Comparison of ENCODE assay signal across 16 cellular contexts in the genomic region with DNA sequence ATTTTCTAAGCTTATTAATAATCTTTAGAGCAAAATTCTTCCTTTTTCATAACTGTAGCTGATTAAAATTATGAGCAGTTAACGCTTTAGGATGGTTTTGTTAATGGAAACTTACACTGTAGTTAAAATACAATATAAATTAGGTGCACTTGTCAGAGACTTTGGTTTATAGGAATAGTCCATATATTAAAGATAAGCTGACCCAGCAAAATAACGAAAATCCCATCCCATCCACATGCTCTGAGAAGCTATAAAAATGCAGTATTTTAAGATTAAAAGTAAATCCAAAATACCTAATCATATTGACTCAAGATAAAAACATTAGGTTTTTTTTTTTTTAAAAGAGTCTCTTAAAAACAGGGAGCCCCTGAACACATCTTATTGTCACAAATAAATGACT. TPM values are rescaled to one million over a fixed set of nuclear protein-coding genes. Genes with fewer than 3 reads are reported as not detected.
DNase-seq lines count a peak whose midpoint lies in the region; ATAC-seq, FAIRE-seq and TF ChIP-seq lines count a peak whose summit lies in the region.
"Had no signal": no experiment of that assay in that cellular context is flagged by ENCODE, and none has a peak within 500 bp of the region (broad histone marks: within the 10 kb centered on the region; RNA-seq: fewer than 3 reads in every experiment).

No MANE protein-coding gene starts in this region.

- DNase-seq in HepG2 (ENCODE audit: low spot score) (no peak), right lobe of liver (no peak), K562 (ENCODE audit: extremely low read depth in 1 of 4, low spot score in 3 of 4) (no peak), CD1c-positive myeloid dendritic cell (ENCODE audit: extremely low spot score) (no peak), T-helper 2 cell (no peak)
- DNase-seq: Calu3; CD8-positive, alpha-beta T cell; DMS79 treated with DMSO at 0.1 percent for 48 hours; HCEC 1CT had no signal

- H3K9ac ChIP-seq in HepG2 (ENCODE audit: insufficient read depth, low read depth, low read length) (no peak overlapping the region), K562 (ENCODE audit: insufficient read depth in 1 of 2, low read depth in 2 of 2, low read length in 2 of 2) (no peak overlapping the region)
- H3K9ac ChIP-seq: BLaER1, KMS-11 had no signal

- TF ChIP-seq CTCF in HepG2 (CRISPR knock-in tag; IDR thresholded peaks at IDR 0.05) (no peak), right lobe of liver (IDR thresholded peaks at IDR 0.05) (no peak), K562 (IDR thresholded peaks at IDR 0.05 in 2 of 3, conservative IDR thresholded peaks at IDR 0.05 in 1 of 3; ENCODE audit: insufficient read depth in 2 of 3, low read depth in 1 of 3, low read length in 3 of 3) (no peak)

- CTCF ChIA-PET in HepG2 (lab: Yijun Ruan, JAX; ENCODE audit: low intra/inter-chr PET ratio, low total read pairs), result no interaction called here
- CTCF ChIA-PET in K562 (lab: Yijun Ruan, JAX; ENCODE audit: low intra/inter-chr PET ratio), result no interaction called here

- in situ Hi-C loops in HepG2 (cut with HindIII; ENCODE audit: extremely low pct_ligation_motif_present, low pct_unique_long_range_greater_than_20kb), result loop anchor here (25.0 kb wide), 1 partner anchor 93 kb away; no protein-coding TSS in a partner anchor
- in situ Hi-C loops in K562 (cut with MboI), result no loop called here

- no peak overlapping the region for H2AFZ ChIP-seq in HepG2 (ENCODE audit: low read length)
- H2AFZ ChIP-seq in K562 (ENCODE audit: low read depth, low read length), result no peak overlapping the region

- intact Hi-C loops in HepG2 (cut with micrococcal nuclease; ENCODE audit: unreplicated experiment) (no loop called here), right lobe of liver (cut with DNase I) (no loop called here), K562 (cut with micrococcal nuclease) (no loop called here)

- H3K9me3 ChIP-seq in HepG2 (ENCODE audit: low read length) (no peaks in the 10 kb centered on the region), right lobe of liver (no peaks in the 10 kb centered on the region), K562 (replicated peaks; ENCODE audit: control insufficient read depth, insufficient read depth, low read depth, low read length) (no peaks in the 10 kb centered on the region)
- H3K9me3 ChIP-seq: BLaER1 had no signal

- 94% methylated on average over 2 of the region's 2 CpGs for WGBS in HepG2 (ENCODE audit: low lambda C conversion rate)
- 89% methylated on average over 2 of the region's 2 CpGs for WGBS in right lobe of liver (ENCODE audit: insufficient coverage, low coverage, low lambda C conversion rate, missing lambda C conversion rate)
- 70% methylated on average over 2 of the region's 2 CpGs for WGBS in K562 (ENCODE audit: insufficient coverage, low coverage, missing lambda C conversion rate)

- no peak for ATAC-seq in HepG2
- ATAC-seq in right lobe of liver, result no peak
- ATAC-seq in K562, result no peak
- ATAC-seq in GM19395 (IDR thresholded peaks at IDR 0.05; ENCODE audit: unreplicated experiment), result no peak
- ATAC-seq: CD8-positive, alpha-beta T cell; GM12878 had no signal

- no peaks in the 10 kb centered on the region for H3K79me2 ChIP-seq in HepG2 (ENCODE audit: insufficient read depth, low read length)
- H3K79me2 ChIP-seq in K562 (ENCODE audit: control insufficient read depth, insufficient read depth, low read length), result no peaks in the 10 kb centered on the region

- H3K27ac ChIP-seq in HepG2 (ENCODE audit: extremely low read length, insufficient read depth, low read length) (no peak overlapping the region), right lobe of liver (no peak overlapping the region), K562 (ENCODE audit: extremely low read depth, low read depth, low read length) (no peak overlapping the region)
- H3K27ac ChIP-seq: 22Rv1, BLaER1, KMS-11 had no signal

- POLR2A ChIA-PET in HepG2 (lab: Yijun Ruan, JAX), result interaction anchor here (0.6 to 1.6 kb wide), 2 partner anchors 38 to 63 kb away, joined by 3 to 4 read pairs; partner anchors contain the start of gene CEP95
- POLR2A ChIA-PET in K562 (lab: Yijun Ruan, JAX), result interaction anchor here (1.0 to 1.8 kb wide), 4 partner anchors 11 to 38 kb away, joined by 3 to 7 read pairs (median 4); partner anchors contain the start of genes CEP95 and DDX5

- H3K36me3 ChIP-seq in HepG2 (replicated peaks in 1 of 2; ENCODE audit: control insufficient read depth in 1 of 2, insufficient read depth in 2 of 2, low read length in 2 of 2), result peaks cover 4 to 18% of the 10 kb centered on the region in 2 experiments; a peak in 3 of 5 replicates
- H3K36me3 ChIP-seq in right lobe of liver, result peaks cover 0 to 10% (median 3%) of the 10 kb centered on the region in 4 donors
- peaks cover 38% of the 10 kb centered on the region for H3K36me3 ChIP-seq in K562 (ENCODE audit: control insufficient read depth, insufficient read depth, low read length)

- H3K4me1 ChIP-seq in HepG2 (ENCODE audit: insufficient read depth, low read length), result peaks cover 4% of the 10 kb centered on the region; the same call in 1 of the 2 replicates
- no peaks in the 10 kb centered on the region for H3K4me1 ChIP-seq in right lobe of liver
- H3K4me1 ChIP-seq in K562 (replicated peaks in 1 of 2; ENCODE audit: control insufficient read depth in 2 of 2, insufficient read depth in 2 of 2, low read length in 2 of 2), result peaks cover 6 to 8% of the 10 kb centered on the region in 2 experiments; a peak in 4 of 5 replicates
- H3K4me1 ChIP-seq: BLaER1 had no signal

- H3K27me3 ChIP-seq in HepG2 (ENCODE audit: control insufficient read depth in 1 of 2, insufficient read depth in 2 of 2, low read length in 2 of 2), result no peaks in the 10 kb centered on the region
- no peaks in the 10 kb centered on the region for H3K27me3 ChIP-seq in right lobe of liver
- H3K27me3 ChIP-seq in K562 (ENCODE audit: control insufficient read depth in 2 of 2, insufficient read depth in 2 of 2, low read length in 2 of 2), result no peaks in the 10 kb centered on the region
- H3K27me3 ChIP-seq: BLaER1 had no signal

- no peak for TF ChIP-seq RAD21 in HepG2 (CRISPR knock-in tag; IDR thresholded peaks at IDR 0.05)
- TF ChIP-seq RAD21 in K562 (CRISPR knock-in tag; conservative IDR thresholded peaks at IDR 0.05 in 1 of 2, IDR thresholded peaks at IDR 0.05 in 1 of 2), result no peak

- H3K4me3 ChIP-seq in HepG2 (replicated peaks in 1 of 3; ENCODE audit: insufficient read depth in 1 of 3, low read depth in 2 of 3, low read length in 3 of 3) (no peak overlapping the region), right lobe of liver (no peak overlapping the region), K562 (no peak overlapping the region)
- H3K4me3 ChIP-seq: BLaER1, GM12878 had no signal

- FAIRE-seq in HepG2 (lab: Jason Lieb, UNC) (no peak), K562 (lab: Jason Lieb, UNC) (no peak)
- FAIRE-seq: GM12878, H54, HTR-8/SVneo had no signal

- TF ChIP-seq EP300 in HepG2 (IDR thresholded peaks at IDR 0.05; ENCODE audit: low read depth in 2 of 2, low read length in 2 of 2), result no peak
- no peak for TF ChIP-seq EP300 in HepG2 (CRISPR knock-in tag; IDR thresholded peaks at IDR 0.05; ENCODE audit: borderline replicate concordance)
- no peak for TF ChIP-seq EP300 in K562 (IDR thresholded peaks at IDR 0.05; ENCODE audit: low read length)

- H3K4me2 ChIP-seq in HepG2 (ENCODE audit: low read depth, low read length) (no peak overlapping the region), K562 (ENCODE audit: insufficient read depth, low read length) (no peak overlapping the region)
- H3K4me2 ChIP-seq: BLaER1, KMS-11 had no signal

- TF ChIP-seq POLR2A in HepG2 (IDR thresholded peaks at IDR 0.05; ENCODE audit: insufficient read depth in 1 of 2, low read depth in 2 of 2, low read length in 2 of 2), result no peak
- no peak for TF ChIP-seq POLR2A in right lobe of liver (IDR thresholded peaks at IDR 0.05)
- TF ChIP-seq POLR2A in K562 (conservative IDR thresholded peaks at IDR 0.05), result no peak

- no TSS peak for BruUV-seq in HepG2 (replicated peaks; lab: Mats Ljungman, UMichigan)
- no TSS peak for BruUV-seq in K562 (replicated peaks; lab: Mats Ljungman, UMichigan)

- H3K9me1 ChIP-seq in K562 (ENCODE audit: control insufficient read depth, insufficient read depth, low read length), result no peaks in the 10 kb centered on the region

- H4K20me1 ChIP-seq in HepG2 (ENCODE audit: insufficient read depth, low read length) (no peaks in the 10 kb centered on the region; the same call in 1 of the 2 replicates), K562 (replicated peaks; ENCODE audit: control insufficient read depth, insufficient read depth, low read length) (no peaks in the 10 kb centered on the region)

RNA-seq across cellular contexts. Expression of gene CEP95, which starts 38.0 kb away (rescaled TPM):
- 31.9 and 68.8 TPM in 2 replicates for total RNA-seq in HepG2 (2016; rRNA removed; fragmentation: Illumina TruSeq; extraction: Trizol)
- 28.2 and 32.1 TPM in 2 replicates for total RNA-seq in HepG2 (2016; cell fraction: cytosol; rRNA removed; fragmentation: Illumina TruSeq; extraction: Trizol; ENCODE audit: low read depth)
- 34.8 and 63.6 TPM in 2 replicates for total RNA-seq in HepG2 (2016; cell fraction: insoluble cytoplasmic fraction; rRNA removed; fragmentation: Illumina TruSeq; extraction: Trizol)
- 29.6 and 34.9 TPM in 2 replicates for total RNA-seq in HepG2 (2016; cell fraction: membrane; rRNA removed; fragmentation: Illumina TruSeq; extraction: Trizol)
- total RNA-seq in HepG2 (2016; cell fraction: nucleus; rRNA removed; fragmentation: Illumina TruSeq; extraction: Trizol), result 128 and 149 TPM in 2 replicates
- 58.6 and 65.9 TPM in 2 replicates for polyA plus RNA-seq in HepG2 (2011; rRNA removed)
- polyA plus RNA-seq in HepG2 (2011; cell fraction: cytosol; rRNA removed), result 11.6 and 14.3 TPM in 2 replicates
- polyA plus RNA-seq in HepG2 (2011; cell fraction: nucleus; rRNA removed), result 128 and 136 TPM in 2 replicates
- polyA plus RNA-seq in HepG2 (2012), result 42.4 and 43.9 TPM in 2 replicates
- 9.9 and 10.0 TPM in 2 replicates for polyA plus RNA-seq in HepG2 (2016; cell fraction: cytosol; fragmentation: Illumina TruSeq; extraction: Trizol; ENCODE audit: low read depth)
- polyA plus RNA-seq in HepG2 (2016; cell fraction: insoluble cytoplasmic fraction; fragmentation: Illumina TruSeq; extraction: Trizol; ENCODE audit: low read depth), result 31.3 and 31.7 TPM in 2 replicates
- 16.6 and 17.0 TPM in 2 replicates for polyA plus RNA-seq in HepG2 (2016; cell fraction: membrane; fragmentation: Illumina TruSeq; extraction: Trizol; ENCODE audit: low read depth)
- 274 and 290 TPM in 2 replicates for polyA plus RNA-seq in HepG2 (2016; cell fraction: nucleus; fragmentation: Illumina TruSeq; extraction: Trizol; ENCODE audit: insufficient read depth, low read depth)
- 37.3 and 40.5 TPM in 2 replicates for polyA minus RNA-seq in HepG2 (2011; rRNA and poly(A)+ RNA removed; ENCODE audit: low replicate concordance)
- polyA minus RNA-seq in HepG2 (2011; cell fraction: cytosol; rRNA and poly(A)+ RNA removed), result 13.0 and 13.9 TPM in 2 replicates
- 201 and 240 TPM in 2 replicates for polyA minus RNA-seq in HepG2 (2011; cell fraction: nucleus; rRNA and poly(A)+ RNA removed)
- 10 to 100 TPM; 11.0 to 27.6 (median 14.0) TPM for total RNA-seq in right lobe of liver
- total RNA-seq in K562 (2011; cell fraction: chromatin; rRNA removed; ENCODE audit: low replicate concordance), result 138 and 394 TPM in 2 replicates
- total RNA-seq in K562 (2011; cell fraction: nucleolus; rRNA removed), result 72.7 and 85.0 TPM in 2 replicates
- 132 and 153 TPM in 2 replicates for total RNA-seq in K562 (2011; cell fraction: nucleoplasm; rRNA removed)
- total RNA-seq in K562 (2014; rRNA removed), result 51.3 and 53.5 TPM in 2 replicates
- total RNA-seq in K562 (2014; rRNA removed; fragmentation: Illumina TruSeq; extraction: Trizol), result 71.8 and 80.0 TPM in 2 replicates
- 50.0 and 57.1 TPM in 2 replicates for total RNA-seq in K562 (2015; rRNA removed; fragmentation: Illumina TruSeq; extraction: Trizol)
- 48.0 and 48.3 TPM in 2 replicates for total RNA-seq in K562 (2021)
- polyA plus RNA-seq in K562 (2011; rRNA removed), result 80.7 and 83.4 TPM in 2 replicates
- 9.7 and 20.4 TPM in 2 replicates for polyA plus RNA-seq in K562 (2011; cell fraction: cytosol; rRNA removed)
- 149 and 214 TPM in 2 replicates for polyA plus RNA-seq in K562 (2011; cell fraction: nucleus; rRNA removed)
- 34.4 and 59.0 TPM in 2 replicates for polyA plus RNA-seq in K562 (2012)
- 54.4 and 56.9 TPM in 2 replicates for polyA plus RNA-seq in K562 (2014; fragmentation: Illumina TruSeq; extraction: Trizol)
- 10 to 100 TPM; 26.7 to 40.0 TPM for polyA plus RNA-seq in K562 (2014; fragmentation: Nextera tagmentation; extraction: Ambion mirVana)
- 61.0 and 75.0 TPM in 2 replicates for polyA plus RNA-seq in K562 (2014; rRNA removed)
- 62.6 and 76.6 TPM in 2 replicates for polyA minus RNA-seq in K562 (2011; rRNA and poly(A)+ RNA removed)
- polyA minus RNA-seq in K562 (2011; cell fraction: cytosol; rRNA and poly(A)+ RNA removed), result 27.3 and 27.7 TPM in 2 replicates
- polyA minus RNA-seq in K562 (2011; cell fraction: nucleus; rRNA and poly(A)+ RNA removed), result 61.9 and 125 TPM in 2 replicates

RNA-seq across cellular contexts. Expression of gene DDX5, which starts 38.7 kb away (rescaled TPM):
- total RNA-seq in HepG2 (2016; rRNA removed; fragmentation: Illumina TruSeq; extraction: Trizol) (503 and 539 TPM in 2 replicates), right lobe of liver (100 to 1,000 TPM; 218 to 431 (median 344) TPM), K562 (2014; rRNA removed) (239 and 306 TPM in 2 replicates), K562 (2014; rRNA removed; fragmentation: Illumina TruSeq; extraction: Trizol) (411 and 440 TPM in 2 replicates), K562 (2015; rRNA removed; fragmentation: Illumina TruSeq; extraction: Trizol) (386 and 426 TPM in 2 replicates), K562 (2021) (616 and 622 TPM in 2 replicates)
- 84.1 and 89.7 TPM in 2 replicates for total RNA-seq in HepG2 (2016; cell fraction: cytosol; rRNA removed; fragmentation: Illumina TruSeq; extraction: Trizol; ENCODE audit: low read depth)
- total RNA-seq in HepG2 (2016; cell fraction: insoluble cytoplasmic fraction; rRNA removed; fragmentation: Illumina TruSeq; extraction: Trizol), result 489 and 528 TPM in 2 replicates
- total RNA-seq in HepG2 (2016; cell fraction: membrane; rRNA removed; fragmentation: Illumina TruSeq; extraction: Trizol), result 116 and 157 TPM in 2 replicates
- 878 and 919 TPM in 2 replicates for total RNA-seq in HepG2 (2016; cell fraction: nucleus; rRNA removed; fragmentation: Illumina TruSeq; extraction: Trizol)
- polyA plus RNA-seq in HepG2 (2011; rRNA removed) (622 and 684 TPM in 2 replicates), K562 (2011; rRNA removed) (721 and 729 TPM in 2 replicates), K562 (2014; fragmentation: Illumina TruSeq; extraction: Trizol) (579 and 604 TPM in 2 replicates), K562 (2014; fragmentation: Nextera tagmentation; extraction: Ambion mirVana) (1,000 to 10,000 TPM in 1 of 2 experiments, 100 to 1,000 TPM in 1; 487 to 1,639 TPM), K562 (2014; rRNA removed) (1,331 and 1,452 TPM in 2 replicates)
- polyA plus RNA-seq in HepG2 (2011; cell fraction: cytosol; rRNA removed), result 569 and 613 TPM in 2 replicates
- polyA plus RNA-seq in HepG2 (2011; cell fraction: nucleus; rRNA removed), result 1,237 and 1,431 TPM in 2 replicates
- polyA plus RNA-seq in HepG2 (2012), result 388 and 421 TPM in 2 replicates
- 39.4 and 49.0 TPM in 2 replicates for polyA plus RNA-seq in HepG2 (2016; cell fraction: cytosol; fragmentation: Illumina TruSeq; extraction: Trizol; ENCODE audit: low read depth)
- polyA plus RNA-seq in HepG2 (2016; cell fraction: insoluble cytoplasmic fraction; fragmentation: Illumina TruSeq; extraction: Trizol; ENCODE audit: low read depth), result 620 and 627 TPM in 2 replicates
- polyA plus RNA-seq in HepG2 (2016; cell fraction: membrane; fragmentation: Illumina TruSeq; extraction: Trizol; ENCODE audit: low read depth), result 60.1 and 80.5 TPM in 2 replicates
- 1,021 and 1,036 TPM in 2 replicates for polyA plus RNA-seq in HepG2 (2016; cell fraction: nucleus; fragmentation: Illumina TruSeq; extraction: Trizol; ENCODE audit: insufficient read depth, low read depth)
- 1,158 and 1,526 TPM in 2 replicates for polyA minus RNA-seq in HepG2 (2011; rRNA and poly(A)+ RNA removed; ENCODE audit: low replicate concordance)
- polyA minus RNA-seq in HepG2 (2011; cell fraction: cytosol; rRNA and poly(A)+ RNA removed), result 501 and 518 TPM in 2 replicates
- 2,012 and 2,066 TPM in 2 replicates for polyA minus RNA-seq in HepG2 (2011; cell fraction: nucleus; rRNA and poly(A)+ RNA removed)
- total RNA-seq in K562 (2011; cell fraction: chromatin; rRNA removed; ENCODE audit: low replicate concordance), result 1,248 and 2,950 TPM in 2 replicates
- 714 and 743 TPM in 2 replicates for total RNA-seq in K562 (2011; cell fraction: nucleolus; rRNA removed)
- 971 and 1,084 TPM in 2 replicates for total RNA-seq in K562 (2011; cell fraction: nucleoplasm; rRNA removed)
- 392 and 499 TPM in 2 replicates for polyA plus RNA-seq in K562 (2011; cell fraction: cytosol; rRNA removed)
- polyA plus RNA-seq in K562 (2011; cell fraction: nucleus; rRNA removed), result 2,138 and 2,865 TPM in 2 replicates
- 332 and 354 TPM in 2 replicates for polyA plus RNA-seq in K562 (2012)
- polyA minus RNA-seq in K562 (2011; rRNA and poly(A)+ RNA removed), result 481 and 488 TPM in 2 replicates
- 167 and 272 TPM in 2 replicates for polyA minus RNA-seq in K562 (2011; cell fraction: cytosol; rRNA and poly(A)+ RNA removed)
- polyA minus RNA-seq in K562 (2011; cell fraction: nucleus; rRNA and poly(A)+ RNA removed), result 1,052 and 1,975 TPM in 2 replicates

RNA-seq across cellular contexts. Expression of gene POLG2, which starts 47.9 kb away (rescaled TPM):
- total RNA-seq in HepG2 (2016; rRNA removed; fragmentation: Illumina TruSeq; extraction: Trizol), result 16.2 and 25.5 TPM in 2 replicates
- total RNA-seq in HepG2 (2016; cell fraction: cytosol; rRNA removed; fragmentation: Illumina TruSeq; extraction: Trizol; ENCODE audit: low read depth), result 6.2 and 6.5 TPM in 2 replicates
- total RNA-seq in HepG2 (2016; cell fraction: insoluble cytoplasmic fraction; rRNA removed; fragmentation: Illumina TruSeq; extraction: Trizol), result 17.1 and 25.1 TPM in 2 replicates
- 4.8 and 7.5 TPM in 2 replicates for total RNA-seq in HepG2 (2016; cell fraction: membrane; rRNA removed; fragmentation: Illumina TruSeq; extraction: Trizol)
- total RNA-seq in HepG2 (2016; cell fraction: nucleus; rRNA removed; fragmentation: Illumina TruSeq; extraction: Trizol), result 40.2 and 43.9 TPM in 2 replicates
- polyA plus RNA-seq in HepG2 (2011; rRNA removed), result 19.6 and 21.1 TPM in 2 replicates
- 7.1 and 7.7 TPM in 2 replicates for polyA plus RNA-seq in HepG2 (2011; cell fraction: cytosol; rRNA removed)
- 33.9 and 48.5 TPM in 2 replicates for polyA plus RNA-seq in HepG2 (2011; cell fraction: nucleus; rRNA removed)
- polyA plus RNA-seq in HepG2 (2012), result 20.6 and 26.0 TPM in 2 replicates
- polyA plus RNA-seq in HepG2 (2016; cell fraction: cytosol; fragmentation: Illumina TruSeq; extraction: Trizol; ENCODE audit: low read depth), result 1.7 and 1.9 TPM in 2 replicates
- 15.7 and 18.4 TPM in 2 replicates for polyA plus RNA-seq in HepG2 (2016; cell fraction: insoluble cytoplasmic fraction; fragmentation: Illumina TruSeq; extraction: Trizol; ENCODE audit: low read depth)
- polyA plus RNA-seq in HepG2 (2016; cell fraction: membrane; fragmentation: Illumina TruSeq; extraction: Trizol; ENCODE audit: low read depth), result 2.1 and 3.4 TPM in 2 replicates
- polyA plus RNA-seq in HepG2 (2016; cell fraction: nucleus; fragmentation: Illumina TruSeq; extraction: Trizol; ENCODE audit: insufficient read depth, low read depth), result 81.7 and 89.2 TPM in 2 replicates
- polyA minus RNA-seq in HepG2 (2011; rRNA and poly(A)+ RNA removed; ENCODE audit: low replicate concordance), result 8.5 and 12.3 TPM in 2 replicates
- polyA minus RNA-seq in HepG2 (2011; cell fraction: cytosol; rRNA and poly(A)+ RNA removed), result 3.9 and 5.4 TPM in 2 replicates
- 61.8 and 78.0 TPM in 2 replicates for polyA minus RNA-seq in HepG2 (2011; cell fraction: nucleus; rRNA and poly(A)+ RNA removed)
- total RNA-seq in right lobe of liver, result 1 to 10 TPM; 2.9 to 9.2 (median 5.5) TPM
- total RNA-seq in K562 (2011; cell fraction: chromatin; rRNA removed; ENCODE audit: low replicate concordance), result 92.4 and 167 TPM in 2 replicates
- 66.1 and 68.5 TPM in 2 replicates for total RNA-seq in K562 (2011; cell fraction: nucleolus; rRNA removed)
- 74.9 and 93.0 TPM in 2 replicates for total RNA-seq in K562 (2011; cell fraction: nucleoplasm; rRNA removed)
- 26.6 and 28.8 TPM in 2 replicates for total RNA-seq in K562 (2014; rRNA removed)
- 34.9 and 37.9 TPM in 2 replicates for total RNA-seq in K562 (2014; rRNA removed; fragmentation: Illumina TruSeq; extraction: Trizol)
- 36.4 and 37.0 TPM in 2 replicates for total RNA-seq in K562 (2015; rRNA removed; fragmentation: Illumina TruSeq; extraction: Trizol)
- 39.5 and 44.2 TPM in 2 replicates for total RNA-seq in K562 (2021)
- 42.8 and 44.8 TPM in 2 replicates for polyA plus RNA-seq in K562 (2011; rRNA removed)
- polyA plus RNA-seq in K562 (2011; cell fraction: cytosol; rRNA removed), result 7.8 and 17.8 TPM in 2 replicates
- polyA plus RNA-seq in K562 (2011; cell fraction: nucleus; rRNA removed), result 74.3 and 76.8 TPM in 2 replicates
- 32.5 and 35.4 TPM in 2 replicates for polyA plus RNA-seq in K562 (2012)
- 31.0 and 37.4 TPM in 2 replicates for polyA plus RNA-seq in K562 (2014; fragmentation: Illumina TruSeq; extraction: Trizol)
- polyA plus RNA-seq in K562 (2014; fragmentation: Nextera tagmentation; extraction: Ambion mirVana), result 10 to 100 TPM; 13.4 to 14.6 TPM
- polyA plus RNA-seq in K562 (2014; rRNA removed), result 41.1 and 43.0 TPM in 2 replicates
- 34.0 and 36.5 TPM in 2 replicates for polyA minus RNA-seq in K562 (2011; rRNA and poly(A)+ RNA removed)
- polyA minus RNA-seq in K562 (2011; cell fraction: cytosol; rRNA and poly(A)+ RNA removed), result 12.9 and 15.7 TPM in 2 replicates
- polyA minus RNA-seq in K562 (2011; cell fraction: nucleus; rRNA and poly(A)+ RNA removed), result 56.1 and 86.0 TPM in 2 replicates

Comparison
In these comparisons a context has a peak if more than half of its experiments do, and no peak if none do; other contexts are left out.
1. Of the 241 proteins assayed by ChIP-seq in both HepG2 and K562: peak only in HepG2: none; only in K562: MAFG; in both: MAFF and MAFK; in neither: 238.